In genomic region chr14:56555921-56556570, GRCh38 we compare ENCODE assay signal across 9 cellular contexts. TPM values are rescaled to one million over a fixed set of nuclear protein-coding genes. Genes with fewer than 3 reads are reported as not detected.
DNase-seq lines count a peak whose midpoint lies in the region; ATAC-seq and TF ChIP-seq lines count a peak whose summit lies in the region.
"Had no signal": no experiment of that assay in that cellular context is flagged by ENCODE, and none has a peak within 500 bp of the region (broad histone marks: within the 10 kb centered on the region; RNA-seq: fewer than 3 reads in every experiment).

No MANE protein-coding gene starts in this region.

- no peak overlapping the region for H3K27ac ChIP-seq in Karpas-422 (ENCODE audit: low read length)
- H3K27ac ChIP-seq in iPS-18a (ENCODE audit: low read length) = no peak overlapping the region
- no peak overlapping the region for H3K27ac ChIP-seq in ovary

- no peak overlapping the region for H2AFZ ChIP-seq in Karpas-422 (ENCODE audit: low read length)

- H3K4me3 ChIP-seq in Karpas-422 (ENCODE audit: low read length) (no peak overlapping the region), iPS-18a (ENCODE audit: low read length) (no peak overlapping the region), ovary (no peak overlapping the region)

- no peak for ATAC-seq in GM19397 (IDR thresholded peaks at IDR 0.05; ENCODE audit: unreplicated experiment)
- ATAC-seq: naive thymus-derived CD8-positive, alpha-beta T cell had no signal

- TF ChIP-seq EP300 in ovary (IDR thresholded peaks at IDR 0.05) = no peak

- no peaks in the 10 kb centered on the region for H4K20me1 ChIP-seq in Karpas-422 (ENCODE audit: insufficient read depth, low read depth, low read length)

- H3K4me1 ChIP-seq in Karpas-422 (ENCODE audit: low read length) = no peaks in the 10 kb centered on the region
- no peaks in the 10 kb centered on the region for H3K4me1 ChIP-seq in iPS-18a (ENCODE audit: control insufficient read depth, low read depth, low read length)
- H3K4me1 ChIP-seq in ovary (ENCODE audit: insufficient read depth) = no peaks in the 10 kb centered on the region

- TF ChIP-seq CTCF in ovary (IDR thresholded peaks at IDR 0.05) = peak in 1 of 3 donors; percentile 26

- H3K36me3 ChIP-seq in Karpas-422 (ENCODE audit: insufficient read depth, low read length) = no peaks in the 10 kb centered on the region
- no peaks in the 10 kb centered on the region for H3K36me3 ChIP-seq in iPS-18a (ENCODE audit: control insufficient read depth, low read depth, low read length)
- no peaks in the 10 kb centered on the region for H3K36me3 ChIP-seq in ovary

- intact Hi-C loops in ovary (cut with DNase I) = no loop called here

- WGBS in ovary, 3 donors = 34 to 48% (median 44%) methylated on average over 5 of the region's 5 CpGs

- no peak overlapping the region for H3K9ac ChIP-seq in Karpas-422 (ENCODE audit: low read length)
- H3K9ac ChIP-seq in iPS-18a (ENCODE audit: low read length) = peak overlapping the region; percentile 6

- no peak overlapping the region for H3K4me2 ChIP-seq in Karpas-422 (ENCODE audit: low read depth, low read length, poor library complexity, severe bottlenecking)

- H3K27me3 ChIP-seq in Karpas-422 (ENCODE audit: low read length) (no peaks in the 10 kb centered on the region), iPS-18a (ENCODE audit: control insufficient read depth, insufficient read depth, low read length) (no peaks in the 10 kb centered on the region), ovary (no peaks in the 10 kb centered on the region)

- no peaks in the 10 kb centered on the region for H3K79me2 ChIP-seq in Karpas-422 (ENCODE audit: low read length)

- TF ChIP-seq POLR2A in ovary (IDR thresholded peaks at IDR 0.05) = no peak

- H3K9me3 ChIP-seq in Karpas-422 (ENCODE audit: low read length) = no peaks in the 10 kb centered on the region
- H3K9me3 ChIP-seq in iPS-18a (ENCODE audit: control insufficient read depth, low read depth, low read length) = no peaks in the 10 kb centered on the region
- H3K9me3 ChIP-seq in ovary = no peaks in the 10 kb centered on the region

- DNase-seq in DMS153 (lab: John Stamatoyannopoulos, UW) (peak; percentile 52), Karpas-422 (peak; percentile 64), SK-N-DZ (ENCODE audit: low spot score) (peak; percentile 15), ureter (ENCODE audit: low spot score) (no peak), ovary (no peak)
- no peak for DNase-seq in effector CD4-positive, alpha-beta T cell

- no peaks in the 10 kb centered on the region for H3K9me2 ChIP-seq in Karpas-422 (replicated peaks; ENCODE audit: insufficient read depth, low read length)

RNA-seq across cellular contexts. Expression of gene TMEM260, which starts 23.6 kb away (rescaled TPM):
- 28.8 and 38.9 TPM in 2 replicates for total RNA-seq in Karpas-422 (2014; rRNA removed; shearing (Covaris generic); ENCODE audit: low replicate concordance)
- polyA plus RNA-seq in SK-N-DZ (2014; cell fraction: cytosol; rRNA removed) = 8.5 and 9.4 TPM in 2 replicates
- 25.4 and 26.1 TPM in 2 replicates for polyA plus RNA-seq in SK-N-DZ (2014; cell fraction: nucleus; rRNA removed)
- total RNA-seq in ureter (33.0 TPM), ovary (10 to 100 TPM; 18.8 to 28.1 (median 21.5) TPM)
- polyA plus RNA-seq in ovary = 10 to 100 TPM; 12.8 to 24.0 TPM

Comparison
In these comparisons a context has a peak if more than half of its experiments do, and no peak if none do; other contexts are left out.
1. DNase-seq: peak in DMS153 (single experiment), Karpas-422 (single experiment) and SK-N-DZ (single experiment); none in ureter (single experiment), effector CD4-positive, alpha-beta T cell (single experiment) and ovary (0 of 5).